In genomic region chr7:27097686-27098492, GRCh38 we compare ENCODE assay signal across 8 cellular contexts. TPM values are rescaled to one million over a fixed set of nuclear protein-coding genes. Genes with fewer than 3 reads are reported as not detected.
DNase-seq lines count a peak whose midpoint lies in the region; ATAC-seq and TF ChIP-seq lines count a peak whose summit lies in the region.

No MANE protein-coding gene starts in this region.

- intact Hi-C loops in lower lobe of right lung (cut with DNase I) = no loop called here

- no peak for DNase-seq in activated CD4-positive, alpha-beta T cell treated with anti-CD3 and anti-CD28 coated beads, Interleukin-2, amount 10 ng/mL, durations not matched to agents 7 days and 5 days
- no peak for DNase-seq in activated CD4-positive, alpha-beta T cell treated with anti-CD3 and anti-CD28 coated beads for 48 hours
- DNase-seq in astrocyte of the hippocampus (ENCODE audit: low read depth, low spot score) (peak; percentile 8), lower lobe of right lung (no peak), tibial nerve (ENCODE audit: low spot score in 2 of 2) (no peak), activated gamma-delta T cell (lab: John Stamatoyannopoulos, UW) (no peak)

- no peaks in the 10 kb centered on the region for H3K9me3 Mint-ChIP-seq in activated CD4-positive, alpha-beta T cell treated with anti-CD3 and anti-CD28 coated beads, Interleukin-2, amount 10 ng/mL, durations not matched to agents 7 days and 5 days

- H3K27ac ChIP-seq in lower lobe of right lung = peak overlapping the region; percentile 94
- peak overlapping the region; percentile 11 to 87 (median 65) for H3K27ac ChIP-seq in tibial nerve

- H3K4me3 ChIP-seq in lower lobe of right lung (peak overlapping the region; percentile 90), tibial nerve (peak overlapping the region in 3 of 4 donors; percentile 19 to 94 (median 30))

- peak overlapping the region; percentile 82 for H3K4me3 Mint-ChIP-seq in activated CD4-positive, alpha-beta T cell treated with anti-CD3 and anti-CD28 coated beads, Interleukin-2, amount 10 ng/mL, durations not matched to agents 7 days and 5 days

- H3K27ac Mint-ChIP-seq in activated CD4-positive, alpha-beta T cell treated with anti-CD3 and anti-CD28 coated beads, Interleukin-2, amount 10 ng/mL, durations not matched to agents 7 days and 5 days = no peak overlapping the region

- peaks cover 89% of the 10 kb centered on the region for H3K27me3 Mint-ChIP-seq in activated CD4-positive, alpha-beta T cell treated with anti-CD3 and anti-CD28 coated beads, Interleukin-2, amount 10 ng/mL, durations not matched to agents 7 days and 5 days

- ATAC-seq in lower lobe of right lung (no peak), GM19452 (IDR thresholded peaks at IDR 0.05; ENCODE audit: unreplicated experiment) (no peak), esophagus mucosa (no peak)

- peaks cover 44% of the 10 kb centered on the region for H3K27me3 ChIP-seq in lower lobe of right lung (ENCODE audit: low read depth)
- H3K27me3 ChIP-seq in tibial nerve = peaks cover 0 to 77% of the 10 kb centered on the region in 2 donors

- H3K9me3 ChIP-seq in lower lobe of right lung = no peaks in the 10 kb centered on the region
- H3K9me3 ChIP-seq in tibial nerve = no peaks in the 10 kb centered on the region

- no peak for TF ChIP-seq EP300 in tibial nerve (IDR thresholded peaks at IDR 0.05)

- peaks cover 17% of the 10 kb centered on the region for H3K36me3 Mint-ChIP-seq in activated CD4-positive, alpha-beta T cell treated with anti-CD3 and anti-CD28 coated beads, Interleukin-2, amount 10 ng/mL, durations not matched to agents 7 days and 5 days (ENCODE audit: low read depth)

- H3K36me3 ChIP-seq in lower lobe of right lung (peaks cover 18% of the 10 kb centered on the region), tibial nerve (no peaks in the 10 kb centered on the region)

- TF ChIP-seq CTCF in lower lobe of right lung (IDR thresholded peaks at IDR 0.05) (no peak), tibial nerve (IDR thresholded peaks at IDR 0.05) (no peak)

- H3K4me1 Mint-ChIP-seq in activated CD4-positive, alpha-beta T cell treated with anti-CD3 and anti-CD28 coated beads, Interleukin-2, amount 10 ng/mL, durations not matched to agents 7 days and 5 days = peaks cover 29% of the 10 kb centered on the region

- WGBS in tibial nerve, 2 donors = 32% methylated on average over 26 of the region's 26 CpGs

- peaks cover 42% of the 10 kb centered on the region for H3K4me1 ChIP-seq in lower lobe of right lung
- H3K4me1 ChIP-seq in tibial nerve = peaks cover 0 to 76% (median 9%) of the 10 kb centered on the region in 4 donors

- TF ChIP-seq POLR2A in tibial nerve (IDR thresholded peaks at IDR 0.05) = no peak

- CTCF ChIA-PET in activated CD4-positive, alpha-beta T cell treated with anti-CD3 and anti-CD28 coated beads, Interleukin-2, amount 10 ng/mL, durations not matched to agents 7 days and 5 days (lab: Charles Lee) = interaction anchor here (0.7 to 1.7 kb wide), 4 partner anchors 50 to 63 kb away, joined by 3 to 5 read pairs (median 4); no protein-coding TSS in a partner anchor

- POLR2A ChIA-PET in activated CD4-positive, alpha-beta T cell treated with anti-CD3 and anti-CD28 coated beads, Interleukin-2, amount 10 ng/mL, durations not matched to agents 7 days and 5 days (lab: Charles Lee) = no interaction called here

RNA-seq across cellular contexts. Expression of gene HOXA1, which starts 2.1 kb away (rescaled TPM):
- under 1 TPM; 0.22 to 0.58 TPM for total RNA-seq in activated CD4-positive, alpha-beta T cell treated with anti-CD3 and anti-CD28 coated beads, Interleukin-2, amount 10 ng/mL, durations not matched to agents 7 days and 5 days
- total RNA-seq in lower lobe of right lung (0.77 TPM), tibial nerve (1 to 10 TPM in 2 of 4 donors, under 1 TPM in 2; 0.44 to 2.1 (median 1.2) TPM), esophagus mucosa (3.2 TPM)

RNA-seq across cellular contexts. Expression of gene HOXA2, which starts 4.6 kb away (rescaled TPM):
- not detected for total RNA-seq in activated CD4-positive, alpha-beta T cell treated with anti-CD3 and anti-CD28 coated beads, Interleukin-2, amount 10 ng/mL, durations not matched to agents 7 days and 5 days
- total RNA-seq in lower lobe of right lung (1.5 TPM), tibial nerve (1 to 10 TPM; 2.5 to 5.9 (median 5.2) TPM), esophagus mucosa (1.1 TPM)

RNA-seq across cellular contexts. Expression of gene HOXA4, which starts 32.7 kb away (rescaled TPM):
- under 1 TPM in 1 of 2 experiments, not detected in 1; 0.25 TPM for total RNA-seq in activated CD4-positive, alpha-beta T cell treated with anti-CD3 and anti-CD28 coated beads, Interleukin-2, amount 10 ng/mL, durations not matched to agents 7 days and 5 days
- 8.5 TPM for total RNA-seq in lower lobe of right lung
- 1 to 10 TPM; 4.4 to 6.3 (median 4.7) TPM for total RNA-seq in tibial nerve
- total RNA-seq in esophagus mucosa = 5.5 TPM

RNA-seq across cellular contexts. Expression of gene HOXA5, which starts 45.6 kb away (rescaled TPM):
- not detected for total RNA-seq in activated CD4-positive, alpha-beta T cell treated with anti-CD3 and anti-CD28 coated beads, Interleukin-2, amount 10 ng/mL, durations not matched to agents 7 days and 5 days
- total RNA-seq in lower lobe of right lung (16.0 TPM), tibial nerve (10 to 100 TPM; 12.0 to 25.9 (median 16.6) TPM), esophagus mucosa (5.6 TPM)

RNA-seq across cellular contexts. Expression of gene HOXA6, which starts 49.7 kb away (rescaled TPM):
- total RNA-seq in activated CD4-positive, alpha-beta T cell treated with anti-CD3 and anti-CD28 coated beads, Interleukin-2, amount 10 ng/mL, durations not matched to agents 7 days and 5 days = not detected
- 4.6 TPM for total RNA-seq in lower lobe of right lung
- total RNA-seq in tibial nerve = 10 to 100 TPM; 11.1 to 30.9 (median 18.7) TPM
- 1.7 TPM for total RNA-seq in esophagus mucosa
